Comparison of ENCODE assay signal across 21 cellular contexts in genomic region chr3:113216393-113216792, GRCh38. TPM values are rescaled to one million over a fixed set of nuclear protein-coding genes. Genes with fewer than 3 reads are reported as not detected.
DNase-seq lines count a peak whose midpoint lies in the region; ATAC-seq and TF ChIP-seq lines count a peak whose summit lies in the region.
"Had no signal": no experiment of that assay in that cellular context is flagged by ENCODE, and none has a peak within 500 bp of the region (broad histone marks: within the 10 kb centered on the region; RNA-seq: fewer than 3 reads in every experiment).

No MANE protein-coding gene starts in this region.

- no peak for TF ChIP-seq POLR2A in uterus (IDR thresholded peaks at IDR 0.05)

- H3K36me3 Mint-ChIP-seq in neural progenitor cell = peaks cover 67% of the 10 kb centered on the region
- H3K36me3 Mint-ChIP-seq in activated T-helper 2 cell treated with anti-CD3 and anti-CD28 coated beads, Interferon-gamma antibody, Interleukin-2, Interleukin-4, amounts not matched to agents 10 μg/mL and 5 μg/mL and 100 μg/mL, durations not matched to agents 14 hours and 24 hours and 36 hours (ENCODE audit: low read depth) = peaks cover 5% of the 10 kb centered on the region
- H3K36me3 Mint-ChIP-seq in effector memory CD8-positive, alpha-beta T cell (ENCODE audit: insufficient read depth) = no peaks in the 10 kb centered on the region
- H3K36me3 Mint-ChIP-seq: CD8-positive, alpha-beta T cell had no signal

- no peak overlapping the region for H3K27ac Mint-ChIP-seq in neural progenitor cell
- no peak overlapping the region for H3K27ac Mint-ChIP-seq in activated T-helper 2 cell treated with anti-CD3 and anti-CD28 coated beads, Interferon-gamma antibody, Interleukin-2, Interleukin-4, amounts not matched to agents 10 μg/mL and 5 μg/mL and 100 μg/mL, durations not matched to agents 14 hours and 24 hours and 36 hours
- no peak overlapping the region for H3K27ac Mint-ChIP-seq in effector memory CD8-positive, alpha-beta T cell
- H3K27ac Mint-ChIP-seq: CD8-positive, alpha-beta T cell; GM23338 had no signal

- TF ChIP-seq CTCF in fibroblast of villous mesenchyme (IDR thresholded peaks at IDR 0.05; ENCODE audit: insufficient read depth, low read depth, low read length) (no peak), neural progenitor cell (IDR thresholded peaks at IDR 0.05) (no peak), uterus (IDR thresholded peaks at IDR 0.05) (no peak)

- H3K4me2 ChIP-seq in neural progenitor cell = no peak overlapping the region
- H3K4me2 ChIP-seq: BLaER1 treated with 17β-estradiol and CSF1 and Interleukin-3, amounts not matched to agents 10 nM and 100 nM; GM23338 had no signal

- ATAC-seq in effector memory CD8-positive, alpha-beta T cell (replicated peaks) = no peak
- ATAC-seq: CD8-positive, alpha-beta T cell; GM12878; GM23338; PC-3 had no signal

- H3K4me1 Mint-ChIP-seq in neural progenitor cell = peaks cover 89% of the 10 kb centered on the region
- peaks cover 7% of the 10 kb centered on the region for H3K4me1 Mint-ChIP-seq in activated T-helper 2 cell treated with anti-CD3 and anti-CD28 coated beads, Interferon-gamma antibody, Interleukin-2, Interleukin-4, amounts not matched to agents 10 μg/mL and 5 μg/mL and 100 μg/mL, durations not matched to agents 14 hours and 24 hours and 36 hours (ENCODE audit: low read depth)
- H3K4me1 Mint-ChIP-seq in effector memory CD8-positive, alpha-beta T cell (ENCODE audit: low read depth in 2 of 2) = peaks cover 4 to 5% of the 10 kb centered on the region in 2 donors

- H3K36me3 ChIP-seq in neural progenitor cell = peaks cover 7% of the 10 kb centered on the region
- no peaks in the 10 kb centered on the region for H3K36me3 ChIP-seq in uterus
- H3K36me3 ChIP-seq: BLaER1 treated with 17β-estradiol and CSF1 and Interleukin-3, amounts not matched to agents 10 nM and 100 nM had no signal

- H3K27me3 Mint-ChIP-seq in neural progenitor cell (ENCODE audit: insufficient read depth, low read depth) = peaks cover 5% of the 10 kb centered on the region
- peaks cover 33% of the 10 kb centered on the region for H3K27me3 Mint-ChIP-seq in activated T-helper 2 cell treated with anti-CD3 and anti-CD28 coated beads, Interferon-gamma antibody, Interleukin-2, Interleukin-4, amounts not matched to agents 10 μg/mL and 5 μg/mL and 100 μg/mL, durations not matched to agents 14 hours and 24 hours and 36 hours (ENCODE audit: low read depth)
- peaks cover 64 to 67% of the 10 kb centered on the region in 2 donors for H3K27me3 Mint-ChIP-seq in effector memory CD8-positive, alpha-beta T cell

- peaks cover 4% of the 10 kb centered on the region for H3F3A ChIP-seq in neural progenitor cell (ENCODE audit: low read depth)

- H3K27me3 ChIP-seq in neural progenitor cell (no peaks in the 10 kb centered on the region), uterus (no peaks in the 10 kb centered on the region)

- H3K4me3 Mint-ChIP-seq in neural progenitor cell = peak overlapping the region; percentile 39
- H3K4me3 Mint-ChIP-seq in activated T-helper 2 cell treated with anti-CD3 and anti-CD28 coated beads, Interferon-gamma antibody, Interleukin-2, Interleukin-4, amounts not matched to agents 10 μg/mL and 5 μg/mL and 100 μg/mL, durations not matched to agents 14 hours and 24 hours and 36 hours (ENCODE audit: low read depth) = no peak overlapping the region
- no peak overlapping the region for H3K4me3 Mint-ChIP-seq in effector memory CD8-positive, alpha-beta T cell
- H3K4me3 Mint-ChIP-seq: CD8-positive, alpha-beta T cell; GM23338 had no signal

- H3K9me3 Mint-ChIP-seq in neural progenitor cell = no peaks in the 10 kb centered on the region
- H3K9me3 Mint-ChIP-seq in activated T-helper 2 cell treated with anti-CD3 and anti-CD28 coated beads, Interferon-gamma antibody, Interleukin-2, Interleukin-4, amounts not matched to agents 10 μg/mL and 5 μg/mL and 100 μg/mL, durations not matched to agents 14 hours and 24 hours and 36 hours = no peaks in the 10 kb centered on the region
- no peaks in the 10 kb centered on the region for H3K9me3 Mint-ChIP-seq in effector memory CD8-positive, alpha-beta T cell
- H3K9me3 Mint-ChIP-seq: CD8-positive, alpha-beta T cell had no signal

- intact Hi-C loops in uterus (cut with DNase I; ENCODE audit: low total_unique reads) = no loop called here
- intact Hi-C loops in activated T-helper 2 cell treated with anti-CD3 and anti-CD28 coated beads, Interferon-gamma antibody, Interleukin-2, Interleukin-4, amounts not matched to agents 10 μg/mL and 5 μg/mL and 100 μg/mL, durations not matched to agents 14 hours and 24 hours and 36 hours (cut with micrococcal nuclease) = no loop called here

- no peak overlapping the region for H3K9ac ChIP-seq in neural progenitor cell
- H3K9ac ChIP-seq: BLaER1 treated with 17β-estradiol and CSF1 and Interleukin-3, amounts not matched to agents 10 nM and 100 nM had no signal

- no peak overlapping the region for H2AFZ ChIP-seq in neural progenitor cell (replicated peaks)
- H2AFZ ChIP-seq: GM23338 had no signal

- DNase-seq in ecto neural progenitor cell (ENCODE audit: low spot score) (peak; percentile 8), fibroblast of villous mesenchyme (ENCODE audit: low read depth) (peak; percentile 61), neural progenitor cell (ENCODE audit: low spot score) (no peak), uterus (no peak), mucosa of gallbladder (ENCODE audit: low spot score) (no peak)
- DNase-seq in activated T-helper 2 cell treated with anti-CD3 and anti-CD28 coated beads, Interferon-gamma antibody, Interleukin-2, Interleukin-4, amounts not matched to agents 10 μg/mL and 5 μg/mL and 100 μg/mL, durations not matched to agents 14 hours and 24 hours and 36 hours (ENCODE audit: low spot score) = no peak
- DNase-seq in effector memory CD8-positive, alpha-beta T cell = no peak
- DNase-seq: Calu3; CD8-positive, alpha-beta T cell; EL; HCEC 1CT; NCI-H1417 treated with DMSO at 0.1 percent for 48 hours; NCI-H187 treated with DMSO at 0.1 percent for 48 hours; NCI-H226; NCI-H524 treated with DMSO at 0.1 percent for 48 hours; PC-3; RPMI8226 had no signal

- H4K20me1 ChIP-seq in neural progenitor cell (ENCODE audit: low read depth) = peaks cover 72% of the 10 kb centered on the region
- H4K20me1 ChIP-seq: BLaER1 treated with 17β-estradiol and CSF1 and Interleukin-3, amounts not matched to agents 10 nM and 100 nM had no signal

- H3K4me3 ChIP-seq in fibroblast of villous mesenchyme (ENCODE audit: low read depth, low read length) (no peak overlapping the region), neural progenitor cell (no peak overlapping the region), uterus (no peak overlapping the region)
- H3K4me3 ChIP-seq: BLaER1 treated with 17β-estradiol and CSF1 and Interleukin-3, amounts not matched to agents 10 nM and 100 nM; GM12878; GM23338 had no signal

- H3K27ac ChIP-seq in neural progenitor cell = no peak overlapping the region
- peak overlapping the region; percentile 74 to 96 for H3K27ac ChIP-seq in uterus
- H3K27ac ChIP-seq: BLaER1 treated with 17β-estradiol and CSF1 and Interleukin-3, amounts not matched to agents 10 nM and 100 nM; HL-60 had no signal

- H3K9me3 ChIP-seq in neural progenitor cell (ENCODE audit: low read depth) (no peaks in the 10 kb centered on the region), uterus (no peaks in the 10 kb centered on the region)

- peaks cover 90% of the 10 kb centered on the region for H3K79me2 ChIP-seq in neural progenitor cell (ENCODE audit: low read depth)

- H3K4me1 ChIP-seq in neural progenitor cell (peaks cover 34% of the 10 kb centered on the region), uterus (peaks cover 0 to 22% of the 10 kb centered on the region in 2 donors)

RNA-seq across cellular contexts. Expression of gene BOC, which starts 5.0 kb away (rescaled TPM):
- total RNA-seq in fibroblast of villous mesenchyme (10.6 and 14.2 TPM in 2 replicates), neural progenitor cell (ENCODE audit: low replicate concordance) (35.2 and 57.3 TPM in 2 replicates), uterus (100 to 1,000 TPM; 103 to 169 (median 105) TPM), mucosa of gallbladder (20.5 TPM)
- 4.2 and 5.4 TPM in 2 replicates for total RNA-seq in activated T-helper 2 cell treated with anti-CD3 and anti-CD28 coated beads, Interferon-gamma antibody, Interleukin-2, Interleukin-4, amounts not matched to agents 10 μg/mL and 5 μg/mL and 100 μg/mL, durations not matched to agents 14 hours and 24 hours and 36 hours
- total RNA-seq: CD8-positive, alpha-beta T cell; GM12878 had no signal

Comparison
In these comparisons a context has a peak if more than half of its experiments do, and no peak if none do; other contexts are left out.
1. DNase-seq: peak in ecto neural progenitor cell (single experiment) and fibroblast of villous mesenchyme (single experiment); none in neural progenitor cell (single experiment), uterus (0 of 2), activated T-helper 2 cell treated with anti-CD3 and anti-CD28 coated beads, Interferon-gamma antibody, Interleukin-2, Interleukin-4, amounts not matched to agents 10 μg/mL and 5 μg/mL and 100 μg/mL, durations not matched to agents 14 hours and 24 hours and 36 hours (single experiment), mucosa of gallbladder (single experiment) and effector memory CD8-positive, alpha-beta T cell (0 of 3).